Comparison of ENCODE assay signal across 27 cellular contexts in genomic region chr2:135093685-135094340, GRCh38. TPM values are rescaled to one million over a fixed set of nuclear protein-coding genes. Genes with fewer than 3 reads are reported as not detected.
DNase-seq lines count a peak whose midpoint lies in the region; ATAC-seq lines count a peak whose summit lies in the region.
"Had no signal": no experiment of that assay in that cellular context is flagged by ENCODE, and none has a peak within 500 bp of the region (broad histone marks: within the 10 kb centered on the region; RNA-seq: fewer than 3 reads in every experiment).

No MANE protein-coding gene starts in this region.

- DNase-seq in DMS 273 treated with DMSO at 0.1 percent for 48 hours (lab: John Stamatoyannopoulos, UW) (peak; percentile 50), NCI-H2081 (lab: John Stamatoyannopoulos, UW) (peak; percentile 24 to 85), SK-N-MC (ENCODE audit: low read depth, low spot score) (no peak), left lobe of liver (ENCODE audit: low spot score) (no peak), NCI-H1694 (lab: John Stamatoyannopoulos, UW) (no peak), DMS153 (lab: John Stamatoyannopoulos, UW) (no peak)
- DNase-seq in effector CD8-positive, alpha-beta T cell (lab: John Stamatoyannopoulos, UW), result no peak
- DNase-seq: activated B cell treated with CpG ODN at 0.5 μM for 24 hours; activated CD4-positive, alpha-beta T cell treated with anti-CD3 and anti-CD28 coated beads, Interleukin-2, amount 50 U/mL, for 4 hours; activated CD8-positive, alpha-beta memory T cell treated with anti-CD3 and anti-CD28 coated beads, Interleukin-2, amount 50 U/mL, for 4 hours; activated naive CD8-positive, alpha-beta T cell treated with anti-CD3 and anti-CD28 coated beads, Interleukin-2, amount 10 ng/mL, durations not matched to agents 7 days and 5 days; body of pancreas; CD4-positive, alpha-beta memory T cell; DMS79 treated with DMSO at 0.1 percent for 48 hours; endodermal cell; HFFc6; left cardiac atrium; naive thymus-derived CD8-positive, alpha-beta T cell; NCI-H1436; Right ventricle myocardium superior; stimulated activated CD4-positive, alpha-beta T cell treated with anti-CD3 and anti-CD28 coated beads, Interleukin-4, amount 100 ng/mL, for 24 hours; T1000; tibial artery had no signal

- no peaks in the 10 kb centered on the region for H3K9me3 ChIP-seq in SK-N-MC (ENCODE audit: low read depth, low read length)
- H3K9me3 ChIP-seq: body of pancreas, tibial artery had no signal

- ATAC-seq in left lobe of liver, result peak; percentile 25
- ATAC-seq: body of pancreas; left cardiac atrium; naive thymus-derived CD8-positive, alpha-beta T cell had no signal

- H3K27ac ChIP-seq in SK-N-MC, result 0 out of 2 replicates have a peak overlapping the region, but pooled peaks have one; percentile 13
- H3K27ac ChIP-seq: body of pancreas, tibial artery had no signal

- H3K9ac ChIP-seq in SK-N-MC (ENCODE audit: insufficient read length), result no peak overlapping the region

- H3K4me3 ChIP-seq in SK-N-MC, result no peak overlapping the region
- H3K4me3 ChIP-seq: body of pancreas, tibial artery had no signal

- H3K36me3 ChIP-seq in SK-N-MC (ENCODE audit: insufficient read depth, low read length), result peaks cover 44% of the 10 kb centered on the region

RNA-seq across cellular contexts. Expression of gene RAB3GAP1, which starts 41.7 kb away (rescaled TPM):
- total RNA-seq in left lobe of liver, result 13.1 TPM

RNA-seq across cellular contexts. Expression of gene MAP3K19, which starts 46.6 kb away (rescaled TPM):
- not detected for total RNA-seq in left lobe of liver
- total RNA-seq: activated B cell treated with CpG ODN at 0.5 μM for 24 hours; activated naive CD8-positive, alpha-beta T cell treated with anti-CD3 and anti-CD28 coated beads, Interleukin-2, amount 10 ng/mL, durations not matched to agents 7 days and 5 days; activated T-helper 2 cell treated with anti-CD3 and anti-CD28 coated beads, Interferon-gamma antibody, Interleukin-2, Interleukin-4, amounts not matched to agents 10 μg/mL and 5 μg/mL and 100 μg/mL, durations not matched to agents 14 hours and 24 hours and 36 hours; body of pancreas; CD4-positive, alpha-beta memory T cell; endodermal cell; HFFc6; left cardiac atrium; mesenteric fat pad; naive thymus-derived CD8-positive, alpha-beta T cell; NCI-H460; omental fat pad; Right ventricle myocardium superior had no signal

Comparison
In these comparisons a context has a peak if more than half of its experiments do, and no peak if none do; other contexts are left out.
1. DNase-seq: peak in DMS 273 treated with DMSO at 0.1 percent for 48 hours (single experiment) and NCI-H2081 (2 of 2); none in SK-N-MC (single experiment), left lobe of liver (single experiment), NCI-H1694 (single experiment), effector CD8-positive, alpha-beta T cell (single experiment) and DMS153 (single experiment).